ENCODE assay signal across 26 cellular contexts in the genomic region with DNA sequence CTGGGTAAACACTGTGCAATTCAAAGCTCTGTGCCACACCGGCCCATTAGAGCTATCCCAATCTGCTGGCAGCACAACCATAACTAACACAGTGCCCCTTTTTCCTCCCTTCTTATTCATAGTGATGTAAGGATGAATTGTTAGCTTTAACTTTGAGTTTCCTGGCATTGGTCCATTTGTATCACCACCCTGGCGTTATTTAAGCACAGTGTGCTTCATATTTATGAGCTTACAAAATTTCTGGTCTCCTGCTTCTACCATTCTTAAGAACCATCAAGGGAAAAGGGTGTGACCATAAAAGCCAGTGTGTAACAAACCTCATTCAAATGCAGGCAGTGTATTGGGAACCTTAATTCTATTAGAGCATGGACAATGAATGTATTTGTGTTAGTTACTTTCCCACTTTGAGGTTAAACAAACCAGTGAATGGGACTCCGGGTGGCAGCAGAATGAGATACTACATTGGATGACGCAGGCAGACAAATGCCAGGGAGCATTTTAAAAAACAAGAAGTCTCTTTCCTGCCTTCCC.
A peak's percentile ranks its signal among the peaks of the same experiment; 100 is the strongest.
DNase-seq lines count a peak whose midpoint lies in the region; ATAC-seq and TF ChIP-seq lines count a peak whose summit lies in the region.
"Had no signal": no experiment of that assay in that cellular context is flagged by ENCODE, and none has a peak within 500 bp of the region (broad histone marks: within the 10 kb centered on the region; RNA-seq: fewer than 3 reads in every experiment).

No MANE protein-coding gene starts in this region.

- CTCF ChIA-PET in PC-3 (lab: Charles Lee): no interaction called here

- H3K36me3 ChIP-seq in PC-3 (ENCODE audit: low read depth, low read length): no peaks in the 10 kb centered on the region
- no peaks in the 10 kb centered on the region for H3K36me3 ChIP-seq in colonic mucosa
- H3K36me3 ChIP-seq: BE2C, heart left ventricle, spleen, tibial artery had no signal

- H3K4me1 ChIP-seq in PC-3 (ENCODE audit: insufficient read depth, low read length) (peaks cover 9% of the 10 kb centered on the region; the same call in 1 of the 2 replicates), colonic mucosa (no peaks in the 10 kb centered on the region)
- H3K4me1 ChIP-seq: BE2C, heart left ventricle, spleen, tibial artery had no signal

- H3K9me3 ChIP-seq in PC-3 (ENCODE audit: low read length) (no peaks in the 10 kb centered on the region), colonic mucosa (no peaks in the 10 kb centered on the region)
- H3K9me3 ChIP-seq: BE2C, heart left ventricle, spleen, tibial artery had no signal

- no peak overlapping the region for H3K27ac ChIP-seq in PC-3 (ENCODE audit: low read length)
- H3K27ac ChIP-seq in cingulate gyrus (ENCODE audit: low read depth, low read length): peak overlapping the region; percentile 76
- no peak overlapping the region for H3K27ac ChIP-seq in colonic mucosa
- H3K27ac ChIP-seq: heart left ventricle, SK-N-MC, spleen, tibial artery had no signal

- no peaks in the 10 kb centered on the region for H4K20me1 ChIP-seq in PC-3 (ENCODE audit: low read length)

- POLR2A ChIA-PET in PC-3 (lab: Charles Lee; ENCODE audit: unreplicated experiment): no interaction called here

- H3F3A ChIP-seq in PC-3 (ENCODE audit: low read length, unreplicated experiment): no peaks in the 10 kb centered on the region

- peak overlapping the region; percentile 1; the same call in 1 of the 2 replicates for H3K4me2 ChIP-seq in PC-3 (ENCODE audit: low read length)
- H3K4me2 ChIP-seq: GM23338 had no signal

- TF ChIP-seq CTCF in PC-3 (conservative IDR thresholded peaks at IDR 0.05; ENCODE audit: low read depth, low read length) (no peak), colonic mucosa (IDR thresholded peaks at IDR 0.05) (no peak)

- no peaks in the 10 kb centered on the region for H3K9me2 ChIP-seq in PC-3 (replicated peaks; ENCODE audit: low read length)

- H3K9ac ChIP-seq in PC-3 (ENCODE audit: low read length): no peak overlapping the region
- H3K9ac ChIP-seq in colonic mucosa (ENCODE audit: low read depth in 2 of 2, low read length in 2 of 2): no peak overlapping the region

- ATAC-seq in PC-3 (peak; percentile 90), Right ventricle myocardium inferior (no peak)
- ATAC-seq: GM23338, heart left ventricle, right cardiac atrium had no signal

- H3K4me3 ChIP-seq in PC-3 (ENCODE audit: low read length) (no peak overlapping the region), colonic mucosa (no peak overlapping the region)
- H3K4me3 ChIP-seq: GM23338, heart left ventricle, SK-N-MC, spleen, tibial artery had no signal

- no peak overlapping the region for H2AFZ ChIP-seq in PC-3 (ENCODE audit: low read length)
- H2AFZ ChIP-seq: GM23338 had no signal

- intact Hi-C loops in PC-3 (cut with micrococcal nuclease): no loop called here
- intact Hi-C loops in Right ventricle myocardium inferior (cut with DNase I): no loop called here
- intact Hi-C loops in colonic mucosa (cut with DNase I): no loop called here

- H3K27me3 ChIP-seq in PC-3 (ENCODE audit: low read length): no peaks in the 10 kb centered on the region
- H3K27me3 ChIP-seq in colonic mucosa: no peaks in the 10 kb centered on the region
- H3K27me3 ChIP-seq: BE2C, heart left ventricle, spleen, tibial artery had no signal

- no peaks in the 10 kb centered on the region for H3K79me2 ChIP-seq in PC-3 (ENCODE audit: low read length)

- DNase-seq in Ammon's horn (ENCODE audit: low spot score): peak; percentile 80
- DNase-seq in PC-3: peak; percentile 67
- peak; percentile 20 for DNase-seq in middle frontal gyrus (ENCODE audit: extremely low spot score, low spot score)
- DNase-seq in Right ventricle myocardium inferior (ENCODE audit: missing footprints): no peak
- DNase-seq in colonic mucosa: no peak
- no peak for DNase-seq in NCI-H187 treated with DMSO at 0.1 percent for 48 hours (lab: John Stamatoyannopoulos, UW)
- DNase-seq in stimulated activated CD4-positive, alpha-beta T cell treated with anti-CD3 and anti-CD28 coated beads, Interleukin-4, amount 100 ng/mL, for 4 hours: no peak
- DNase-seq: activated CD8-positive, alpha-beta memory T cell treated with anti-CD3 and anti-CD28 coated beads for 24 hours; activated T-cell treated with anti-CD3 and anti-CD28 coated beads, Interleukin-2, amount 50 U/mL, for 1 hour; BE2C; COR-L47; GF-D8; heart left ventricle; mesendoderm; naive B cell; NCI-H1105 treated with DMSO at 0.1 percent for 48 hours; NCI-H524; right cardiac atrium; RPMI8226; spleen; stimulated activated CD4-positive, alpha-beta T cell treated with anti-CD3 and anti-CD28 coated beads, Interleukin-2, amount 100 ng/mL, for 48 hours; stimulated activated naive CD4-positive, alpha-beta T cell treated with Interleukin-2 at 50 U/mL for 16 hours; tibial artery had no signal

- no TSS peak for BruUV-seq in PC-3 (replicated peaks; lab: Mats Ljungman, UMichigan)

Comparison
In these comparisons a context has a peak if more than half of its experiments do, and no peak if none do; other contexts are left out.
1. DNase-seq: peak in Ammon's horn (single experiment), PC-3 (single experiment) and middle frontal gyrus (single experiment); none in Right ventricle myocardium inferior (single experiment), colonic mucosa (single experiment), NCI-H187 treated with DMSO at 0.1 percent for 48 hours (single experiment) and stimulated activated CD4-positive, alpha-beta T cell treated with anti-CD3 and anti-CD28 coated beads, Interleukin-4, amount 100 ng/mL, for 4 hours (0 of 2).